In genomic region chr7:42987648-42988214, GRCh38 we compare ENCODE assay signal across 9 cellular contexts.
"Had no signal": no experiment of that assay in that cellular context is flagged by ENCODE, and none has a peak within 500 bp of the region (broad histone marks: within the 10 kb centered on the region; RNA-seq: fewer than 3 reads in every experiment).

No MANE protein-coding gene starts in this region.

- H3K27ac ChIP-seq: GM23248, HL-60 had no signal

- FAIRE-seq: H1, H54, HepG2 had no signal

- H3K27ac Mint-ChIP-seq: H9, IgD-negative memory B cell had no signal

- H3K36me3 Mint-ChIP-seq: IgD-negative memory B cell had no signal

- DNase-seq: GM23248, H9, HCEC 1CT, KG1 had no signal

- H3K4me1 Mint-ChIP-seq: IgD-negative memory B cell had no signal

- H3K4me3 Mint-ChIP-seq: H9, IgD-negative memory B cell had no signal

- H3K9ac ChIP-seq: GM23248 had no signal

- H2AFZ ChIP-seq: GM23248 had no signal

- H3K4me3 ChIP-seq: GM23248 had no signal

- ATAC-seq: HepG2 had no signal
